In genomic region chr1:93489756-93490155, GRCh38 we compare ENCODE assay signal across 1 cellular context.
TF ChIP-seq lines count a peak whose summit lies in the region.

No MANE protein-coding gene starts in this region.

TF ChIP-seq in SK-N-SH, 30 proteins besides CTCF, POLR2A, EP300 and RAD21:
- TF ChIP-seq, protein P1, sequence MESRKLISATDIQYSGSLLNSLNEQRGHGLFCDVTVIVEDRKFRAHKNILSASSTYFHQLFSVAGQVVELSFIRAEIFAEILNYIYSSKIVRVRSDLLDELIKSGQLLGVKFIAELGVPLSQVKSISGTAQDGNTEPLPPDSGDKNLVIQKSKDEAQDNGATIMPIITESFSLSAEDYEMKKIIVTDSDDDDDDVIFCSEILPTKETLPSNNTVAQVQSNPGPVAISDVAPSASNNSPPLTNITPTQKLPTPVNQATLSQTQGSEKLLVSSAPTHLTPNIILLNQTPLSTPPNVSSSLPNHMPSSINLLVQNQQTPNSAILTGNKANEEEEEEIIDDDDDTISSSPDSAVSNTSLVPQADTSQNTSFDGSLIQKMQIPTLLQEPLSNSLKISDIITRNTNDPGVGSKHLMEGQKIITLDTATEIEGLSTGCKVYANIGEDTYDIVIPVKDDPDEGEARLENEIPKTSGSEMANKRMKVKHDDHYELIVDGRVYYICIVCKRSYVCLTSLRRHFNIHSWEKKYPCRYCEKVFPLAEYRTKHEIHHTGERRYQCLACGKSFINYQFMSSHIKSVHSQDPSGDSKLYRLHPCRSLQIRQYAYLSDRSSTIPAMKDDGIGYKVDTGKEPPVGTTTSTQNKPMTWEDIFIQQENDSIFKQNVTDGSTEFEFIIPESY (IDR thresholded peaks at IDR 0.05; ENCODE audit: borderline replicate concordance, low read depth) = no peak
- TF ChIP-seq FOSL2 (IDR thresholded peaks at IDR 0.05; ENCODE audit: borderline replicate concordance, low read depth) = no peak
